ENCODE assay signal across 8 cellular contexts in genomic region chr12:48995061-48995879, GRCh38. TPM values are rescaled to one million over a fixed set of nuclear protein-coding genes. Genes with fewer than 3 reads are reported as not detected.
DNase-seq lines count a peak whose midpoint lies in the region; ATAC-seq and TF ChIP-seq lines count a peak whose summit lies in the region.

No MANE protein-coding gene starts in this region.

- ATAC-seq in lower lobe of right lung (peak; percentile 84 to 87), HG03159 (IDR thresholded peaks at IDR 0.05; ENCODE audit: unreplicated experiment) (no peak)

- CTCF ChIA-PET in BJ (lab: Yijun Ruan, JAX): interaction anchor here (0.6 to 27.0 kb wide), 16 partner anchors 11 to 145 kb away, joined by 3 to 757 read pairs (median 7); partner anchors contain the start of genes ARF3, DDX23, FKBP11 and PRKAG1

- H3K36me3 ChIP-seq in BJ (ENCODE audit: control insufficient read depth, insufficient read depth, low read length) (no peaks in the 10 kb centered on the region), lower lobe of right lung (no peaks in the 10 kb centered on the region)

- H3K4me3 ChIP-seq in BJ (ENCODE audit: low read depth, low read length) (no peak overlapping the region), lower lobe of right lung (peak overlapping the region; percentile 37)

- POLR2A ChIA-PET in BJ (lab: Charles Lee): no interaction called here

- peaks cover 9% of the 10 kb centered on the region for H3K27me3 ChIP-seq in BJ (ENCODE audit: control insufficient read depth, insufficient read depth, low read length)
- H3K27me3 ChIP-seq in lower lobe of right lung (ENCODE audit: low read depth): peaks cover 69% of the 10 kb centered on the region

- no peak for DNase-seq in BJ (ENCODE audit: low read depth)
- DNase-seq in GM20000 (ENCODE audit: low spot score): peak; percentile 89
- DNase-seq in NCI-H2081 (lab: John Stamatoyannopoulos, UW): peak; percentile 80 to 82
- DNase-seq in UCSD-AML1 (lab: John Stamatoyannopoulos, UW; ENCODE audit: unreplicated experiment): peak; percentile 67
- DNase-seq in effector CD4-positive, alpha-beta T cell: peak; percentile 39
- DNase-seq in lower lobe of right lung: peak; percentile 88
- peak; percentile 83 for DNase-seq in superior temporal gyrus (ENCODE audit: extremely low spot score)

- TF ChIP-seq CTCF in BJ (IDR thresholded peaks at IDR 0.05; ENCODE audit: insufficient read depth, low read depth, low read length) (peak; percentile 83), GM20000 (IDR thresholded peaks at IDR 0.05; ENCODE audit: extremely low read depth, missing control alignments) (peak; percentile 69), lower lobe of right lung (IDR thresholded peaks at IDR 0.05) (peak; percentile 89)

- intact Hi-C loops in lower lobe of right lung (cut with DNase I): no loop called here

- peaks cover 41% of the 10 kb centered on the region for H3K4me1 ChIP-seq in lower lobe of right lung

- no peaks in the 10 kb centered on the region for H3K9me3 ChIP-seq in lower lobe of right lung

- H3K27ac ChIP-seq in lower lobe of right lung: no peak overlapping the region

RNA-seq across cellular contexts. Expression of gene DDN, which starts 3.9 kb away (rescaled TPM):
- polyA plus RNA-seq in BJ (2011; rRNA removed): 0.02 and 0.07 TPM in 2 replicates
- polyA minus RNA-seq in BJ (2011; rRNA and poly(A)+ RNA removed): 0.10 TPM in 1 of 2 replicates, not detected in the other
- not detected for total RNA-seq in lower lobe of right lung

RNA-seq across cellular contexts. Expression of gene WNT1, which starts 17.1 kb away (rescaled TPM):
- polyA plus RNA-seq in BJ (2011; rRNA removed): not detected in 2 replicates
- not detected in 2 replicates for polyA minus RNA-seq in BJ (2011; rRNA and poly(A)+ RNA removed)
- not detected for total RNA-seq in lower lobe of right lung

RNA-seq across cellular contexts. Expression of gene PRKAG1, which starts 23.3 kb away (rescaled TPM):
- 94.1 and 127 TPM in 2 replicates for polyA plus RNA-seq in BJ (2011; rRNA removed)
- 24.5 and 37.1 TPM in 2 replicates for polyA minus RNA-seq in BJ (2011; rRNA and poly(A)+ RNA removed)
- total RNA-seq in lower lobe of right lung: 49.2 TPM

RNA-seq across cellular contexts. Expression of gene WNT10B, which starts 23.7 kb away (rescaled TPM):
- 0.63 and 0.76 TPM in 2 replicates for polyA plus RNA-seq in BJ (2011; rRNA removed)
- polyA minus RNA-seq in BJ (2011; rRNA and poly(A)+ RNA removed): 0.24 and 0.41 TPM in 2 replicates
- total RNA-seq in lower lobe of right lung: 0.77 TPM

RNA-seq across cellular contexts. Expression of gene ARF3, which starts 38.0 kb away (rescaled TPM):
- 233 and 292 TPM in 2 replicates for polyA plus RNA-seq in BJ (2011; rRNA removed)
- 54.4 and 104 TPM in 2 replicates for polyA minus RNA-seq in BJ (2011; rRNA and poly(A)+ RNA removed)
- total RNA-seq in lower lobe of right lung: 155 TPM
